In genomic region chr5:52898961-52899680, GRCh38 we compare ENCODE assay signal across 13 cellular contexts.
"Had no signal": no experiment of that assay in that cellular context is flagged by ENCODE, and none has a peak within 500 bp of the region (broad histone marks: within the 10 kb centered on the region; RNA-seq: fewer than 3 reads in every experiment).

No MANE protein-coding gene starts in this region.

- H3K4me3 ChIP-seq: esophagus squamous epithelium, ovary had no signal

- DNase-seq: activated CD4-positive, CD25-positive, alpha-beta regulatory T cell treated with anti-CD3 and anti-CD28 coated beads, Interleukin-2, amount 50 U/mL, for 72 hours; activated naive CD4-positive, alpha-beta T cell; activated T-cell treated with anti-CD3 and anti-CD28 coated beads for 4 hours; effector CD4-positive, alpha-beta T cell; esophagus squamous epithelium; kidney glomerular epithelial cell; mesenchymal stem cell; ovary; T-cell; T-helper 9 cell had no signal

- H3K27ac ChIP-seq: ovary had no signal

- H3K4me1 Mint-ChIP-seq: stimulated activated effector memory CD8-positive, alpha-beta T cell treated with anti-CD3 and anti-CD28 coated beads, Interleukin-12 subunit alpha, Interleukin-12 subunit beta, amount 100 ng/mL, for 72 hours had no signal

- H3K4me3 Mint-ChIP-seq: neural crest cell; stimulated activated effector memory CD8-positive, alpha-beta T cell treated with anti-CD3 and anti-CD28 coated beads, Interleukin-12 subunit alpha, Interleukin-12 subunit beta, amount 100 ng/mL, for 72 hours; T-cell had no signal

- H3K9me3 Mint-ChIP-seq: neural crest cell had no signal

- H3K9me3 ChIP-seq: esophagus squamous epithelium, ovary had no signal

- ATAC-seq: sciatic nerve; stimulated activated effector memory CD8-positive, alpha-beta T cell treated with anti-CD3 and anti-CD28 coated beads, Interleukin-12 subunit alpha, Interleukin-12 subunit beta, amount 100 ng/mL, for 72 hours; T-cell had no signal

- H3K36me3 ChIP-seq: ovary had no signal

- H3K27me3 Mint-ChIP-seq: T-cell had no signal

- H3K27ac Mint-ChIP-seq: stimulated activated effector memory CD8-positive, alpha-beta T cell treated with anti-CD3 and anti-CD28 coated beads, Interleukin-12 subunit alpha, Interleukin-12 subunit beta, amount 100 ng/mL, for 72 hours; T-cell had no signal

- H3K27me3 ChIP-seq: esophagus squamous epithelium, ovary had no signal
